8 cellular contexts compared by ENCODE assay signal in genomic region chr18:54388203-54389142, GRCh38. TPM values are rescaled to one million over a fixed set of nuclear protein-coding genes. Genes with fewer than 3 reads are reported as not detected.
DNase-seq lines count a peak whose midpoint lies in the region; ATAC-seq and TF ChIP-seq lines count a peak whose summit lies in the region.

No MANE protein-coding gene starts in this region.

- H3K27me3 ChIP-seq in SJSA1 (replicated peaks) (no peaks in the 10 kb centered on the region), fibroblast of lung (ENCODE audit: control insufficient read depth, insufficient read depth, low read length) (no peaks in the 10 kb centered on the region)

- peak; percentile 42 for DNase-seq in GM04503 (ENCODE audit: low read depth)
- DNase-seq in SJSA1 (ENCODE audit: low read depth in 1 of 2, low spot score in 2 of 2): peak; percentile 83 to 90
- DNase-seq in fibroblast of lung (ENCODE audit: low read depth in 2 of 2): peak; percentile 85 to 88
- DNase-seq in stimulated activated CD8-positive, alpha-beta memory T cell treated with anti-CD3 and anti-CD28 coated beads, Interleukin-12 subunit alpha, Interleukin-12 subunit beta, amount 100 ng/mL, for 24 hours (ENCODE audit: extremely low read depth): peak; percentile 0
- DNase-seq in cerebellar nuclear complex (lab: John Stamatoyannopoulos, UW): no peak
- no peak for DNase-seq in NCI-H1105 treated with DMSO at 0.1 percent for 48 hours (lab: John Stamatoyannopoulos, UW)

- no peaks in the 10 kb centered on the region for H4K20me1 ChIP-seq in fibroblast of lung (ENCODE audit: control insufficient read depth, extremely low read depth, insufficient read depth, low read length)

- H3K27ac ChIP-seq in SJSA1 (peak overlapping the region; percentile 83), fibroblast of lung (ENCODE audit: insufficient read depth, low read length) (peak overlapping the region; percentile 40)

- H3K79me2 ChIP-seq in fibroblast of lung (ENCODE audit: control insufficient read depth, insufficient read depth, low read length): no peaks in the 10 kb centered on the region

- H3K9me3 ChIP-seq in SJSA1 (replicated peaks): 0 out of 2 replicates have a peak, but pooled peaks cover 4% of the 10 kb centered on the region
- no peaks in the 10 kb centered on the region for H3K9me3 ChIP-seq in fibroblast of lung (ENCODE audit: control insufficient read depth, insufficient read depth, low read depth, low read length)

- H3K4me2 ChIP-seq in fibroblast of lung (ENCODE audit: extremely low read depth, insufficient read depth, low read length): peak overlapping the region; percentile 56

- no peak overlapping the region for H3K9ac ChIP-seq in fibroblast of lung (ENCODE audit: insufficient read depth, low read length)

- H3K36me3 ChIP-seq in SJSA1 (no peaks in the 10 kb centered on the region), fibroblast of lung (ENCODE audit: control insufficient read depth, insufficient read depth, low read length) (no peaks in the 10 kb centered on the region)

- peak; percentile 90 for ATAC-seq in GM19467 (IDR thresholded peaks at IDR 0.05; ENCODE audit: unreplicated experiment)
- ATAC-seq in HG03439 (IDR thresholded peaks at IDR 0.05; ENCODE audit: unreplicated experiment): peak; percentile 90

- H2AFZ ChIP-seq in fibroblast of lung (ENCODE audit: low read length): peak overlapping the region; percentile 44

- no peak for TF ChIP-seq CTCF in fibroblast of lung (conservative IDR thresholded peaks at IDR 0.05 in 1 of 2, IDR thresholded peaks at IDR 0.05 in 1 of 2; ENCODE audit: low read depth in 1 of 2, low read length in 2 of 2)

- H3K4me3 ChIP-seq in SJSA1 (no peak overlapping the region), fibroblast of lung (replicated peaks in 1 of 4; ENCODE audit: control extremely low read depth in 1 of 4, insufficient read depth in 1 of 4, low read depth in 3 of 4, low read length in 4 of 4) (no peak overlapping the region)

- peaks cover 22% of the 10 kb centered on the region for H3K4me1 ChIP-seq in SJSA1 (replicated peaks)
- H3K4me1 ChIP-seq in fibroblast of lung (ENCODE audit: control insufficient read depth, extremely low read depth, insufficient read depth, low read length): peaks cover 4% of the 10 kb centered on the region

RNA-seq across cellular contexts. Expression of gene C18orf54, which starts 30.8 kb away (rescaled TPM):
- 5.3 and 10.2 TPM in 2 replicates for total RNA-seq in SJSA1 (2014; rRNA removed; shearing (Covaris generic))
- 3.3 and 5.6 TPM in 2 replicates for total RNA-seq in fibroblast of lung
- 2.8 and 7.4 TPM in 2 replicates for polyA plus RNA-seq in fibroblast of lung
- 1.9 and 4.4 TPM in 2 replicates for polyA plus RNA-seq in fibroblast of lung (2012)
- 0.33 and 3.7 TPM in 2 replicates for polyA minus RNA-seq in fibroblast of lung (ENCODE audit: low replicate concordance)

RNA-seq across cellular contexts. Expression of gene STARD6, which starts 30.8 kb away (rescaled TPM):
- total RNA-seq in SJSA1 (2014; rRNA removed; shearing (Covaris generic)): 1.2 TPM in 1 of 2 replicates, not detected in the other
- total RNA-seq in fibroblast of lung: 0.33 TPM in 1 of 2 replicates, not detected in the other
- 0.39 and 0.42 TPM in 2 replicates for polyA plus RNA-seq in fibroblast of lung
- 0.36 and 0.48 TPM in 2 replicates for polyA plus RNA-seq in fibroblast of lung (2012)
- not detected in 2 replicates for polyA minus RNA-seq in fibroblast of lung (ENCODE audit: low replicate concordance)

Comparison
In these comparisons a context has a peak if more than half of its experiments do, and no peak if none do; other contexts are left out.
1. DNase-seq: peak in GM04503 (single experiment), SJSA1 (2 of 2), fibroblast of lung (2 of 2) and stimulated activated CD8-positive, alpha-beta memory T cell treated with anti-CD3 and anti-CD28 coated beads, Interleukin-12 subunit alpha, Interleukin-12 subunit beta, amount 100 ng/mL, for 24 hours (single experiment); none in cerebellar nuclear complex (0 of 2) and NCI-H1105 treated with DMSO at 0.1 percent for 48 hours (single experiment).